In genomic region chrX:153934473-153935325, GRCh38 we compare ENCODE assay signal across 8 cellular contexts. TPM values are rescaled to one million over a fixed set of nuclear protein-coding genes. Genes with fewer than 3 reads are reported as not detected.
A peak's percentile ranks its signal among the peaks of the same experiment; 100 is the strongest.
DNase-seq lines count a peak whose midpoint lies in the region; ATAC-seq and TF ChIP-seq lines count a peak whose summit lies in the region.

Gene NAA10 (minus strand): TSS chrX:153935037. CDS start chrX:153934904, 133 bp downstream.

- peak; percentile 90 for ATAC-seq in GM21619 (IDR thresholded peaks at IDR 0.05; ENCODE audit: unreplicated experiment)
- peak; percentile 96 for ATAC-seq in omental fat pad (ENCODE audit: low FRiP score)

- peak within 1 kb of the TSS; percentile 79 for H3K27ac Mint-ChIP-seq in activated naive CD8-positive, alpha-beta T cell treated with anti-CD3 and anti-CD28 coated beads for 36 hours

- no peaks in the 10 kb centered on the region for H3K27me3 Mint-ChIP-seq in activated naive CD8-positive, alpha-beta T cell treated with anti-CD3 and anti-CD28 coated beads for 36 hours

- peak; percentile 63 for DNase-seq in ELF-1 (ENCODE audit: low read depth, low spot score)
- peak; percentile 58 for DNase-seq in KBM-7
- DNase-seq in SK-MEL-5 (ENCODE audit: low read depth, low spot score), result peak; percentile 71
- DNase-seq in activated naive CD8-positive, alpha-beta T cell treated with anti-CD3 and anti-CD28 coated beads for 36 hours, result peak; percentile 77
- DNase-seq in head of caudate nucleus, result peak in 40 of 42 donors; percentile 27 to 81 (median 66)
- DNase-seq in omental fat pad (ENCODE audit: low spot score), result no peak
- DNase-seq in vagina (ENCODE audit: extremely low spot score in 2 of 2), result no peak

- H3K9me3 ChIP-seq in vagina, result no peaks in the 10 kb centered on the region

- H3K4me3 ChIP-seq in vagina, result peak within 1 kb of the TSS; percentile 64

- peak within 1 kb of the TSS; percentile 86 for H3K4me3 Mint-ChIP-seq in activated naive CD8-positive, alpha-beta T cell treated with anti-CD3 and anti-CD28 coated beads for 36 hours

- H3K9me3 Mint-ChIP-seq in activated naive CD8-positive, alpha-beta T cell treated with anti-CD3 and anti-CD28 coated beads for 36 hours, result no peaks in the 10 kb centered on the region

- no peaks in the 10 kb centered on the region for H3K27me3 ChIP-seq in vagina

- intact Hi-C loops in head of caudate nucleus (cut with DNase I) (no loop called here), vagina (cut with DNase I) (no loop called here)

- H3K4me1 ChIP-seq in vagina, result peaks cover 15% of the 10 kb centered on the region

- H3K36me3 ChIP-seq in vagina, result no peaks in the 10 kb centered on the region

- TF ChIP-seq CTCF in omental fat pad (IDR thresholded peaks at IDR 0.05), result no peak
- no peak for TF ChIP-seq CTCF in vagina (IDR thresholded peaks at IDR 0.05)

- H3K36me3 Mint-ChIP-seq in activated naive CD8-positive, alpha-beta T cell treated with anti-CD3 and anti-CD28 coated beads for 36 hours, result peaks cover 17% of the 10 kb centered on the region

- TF ChIP-seq POLR2A in vagina (IDR thresholded peaks at IDR 0.05), result no peak

- in situ Hi-C loops in KBM-7 (cut with MboI; ENCODE audit: low pct_unique_long_range_greater_than_20kb, low sequenced_read_pairs) (no loop called here), SK-MEL-5 (cut with HindIII; ENCODE audit: low pct_unique_long_range_greater_than_20kb, low sequenced_read_pairs) (no loop called here)

- peaks cover 19% of the 10 kb centered on the region for H3K4me1 Mint-ChIP-seq in activated naive CD8-positive, alpha-beta T cell treated with anti-CD3 and anti-CD28 coated beads for 36 hours

- peak within 1 kb of the TSS; percentile 48 for H3K27ac ChIP-seq in vagina

RNA-seq across cellular contexts. Expression of gene NAA10, which starts in this region (rescaled TPM):
- total RNA-seq in SK-MEL-5 (2014; rRNA removed; shearing (Covaris generic)), result 85.7 and 96.4 TPM in 2 replicates
- polyA plus RNA-seq in SK-MEL-5 (2015; cell fraction: cytosol; rRNA removed), result 205 and 223 TPM in 2 replicates
- 401 and 402 TPM in 2 replicates for polyA plus RNA-seq in SK-MEL-5 (2015; cell fraction: nucleus; rRNA removed)
- total RNA-seq in activated naive CD8-positive, alpha-beta T cell treated with anti-CD3 and anti-CD28 coated beads for 36 hours, result 100 to 1,000 TPM; 150 to 153 TPM
- total RNA-seq in omental fat pad (100 to 1,000 TPM in 1 of 4 donors, 10 to 100 TPM in 3; 85.7 to 101 (median 90.7) TPM), vagina (66.8 TPM)

Comparison
In these comparisons a context has a peak if more than half of its experiments do, and no peak if none do; other contexts are left out.
1. DNase-seq: peak in ELF-1 (single experiment), KBM-7 (single experiment), SK-MEL-5 (single experiment), activated naive CD8-positive, alpha-beta T cell treated with anti-CD3 and anti-CD28 coated beads for 36 hours (single experiment) and head of caudate nucleus (40 of 42); none in omental fat pad (single experiment) and vagina (0 of 2).